In genomic region chr16:89860747-89861304, GRCh38 we compare ENCODE assay signal across 8 cellular contexts. TPM values are rescaled to one million over a fixed set of nuclear protein-coding genes. Genes with fewer than 3 reads are reported as not detected.
DNase-seq lines count a peak whose midpoint lies in the region; ATAC-seq, FAIRE-seq and TF ChIP-seq lines count a peak whose summit lies in the region.

No MANE protein-coding gene starts in this region.

- H3K4me3 ChIP-seq in CD4-positive, CD25-positive, alpha-beta regulatory T cell (ENCODE audit: low read depth, low read length): no peak overlapping the region
- H3K4me3 ChIP-seq in RWPE2 (ENCODE audit: severe bottlenecking) (no peak overlapping the region), vagina (no peak overlapping the region)

- H3K4me1 ChIP-seq in CD4-positive, CD25-positive, alpha-beta regulatory T cell (ENCODE audit: control insufficient read depth, insufficient read depth, low read length, poor library complexity, severe bottlenecking): peaks cover 23% of the 10 kb centered on the region
- H3K4me1 ChIP-seq in RWPE2 (ENCODE audit: insufficient read depth, poor library complexity, severe bottlenecking) (peaks cover 16% of the 10 kb centered on the region), vagina (peaks cover 6% of the 10 kb centered on the region)

- H3K36me3 Mint-ChIP-seq in CD4-positive, CD25-positive, alpha-beta regulatory T cell: no peaks in the 10 kb centered on the region
- peaks cover 6% of the 10 kb centered on the region for H3K36me3 Mint-ChIP-seq in activated T-helper 2 cell treated with anti-CD3 and anti-CD28 coated beads, Interferon-gamma antibody, Interleukin-2, Interleukin-4, amounts not matched to agents 10 μg/mL and 5 μg/mL and 100 μg/mL, durations not matched to agents 14 hours and 24 hours and 36 hours (ENCODE audit: low read depth)

- no peaks in the 10 kb centered on the region for H3K36me3 ChIP-seq in CD4-positive, CD25-positive, alpha-beta regulatory T cell (ENCODE audit: control insufficient read depth, insufficient read depth, low read length)
- H3K36me3 ChIP-seq in RWPE2 (ENCODE audit: low read depth) (no peaks in the 10 kb centered on the region), vagina (no peaks in the 10 kb centered on the region)

- H3K27me3 Mint-ChIP-seq in CD4-positive, CD25-positive, alpha-beta regulatory T cell: peaks cover 5% of the 10 kb centered on the region
- no peaks in the 10 kb centered on the region for H3K27me3 Mint-ChIP-seq in activated T-helper 2 cell treated with anti-CD3 and anti-CD28 coated beads, Interferon-gamma antibody, Interleukin-2, Interleukin-4, amounts not matched to agents 10 μg/mL and 5 μg/mL and 100 μg/mL, durations not matched to agents 14 hours and 24 hours and 36 hours (ENCODE audit: low read depth)

- peak overlapping the region; percentile 61 to 75 (median 73) for H3K27ac Mint-ChIP-seq in CD4-positive, CD25-positive, alpha-beta regulatory T cell
- H3K27ac Mint-ChIP-seq in activated T-helper 2 cell treated with anti-CD3 and anti-CD28 coated beads, Interferon-gamma antibody, Interleukin-2, Interleukin-4, amounts not matched to agents 10 μg/mL and 5 μg/mL and 100 μg/mL, durations not matched to agents 14 hours and 24 hours and 36 hours: no peak overlapping the region

- peak; percentile 65 to 72 (median 65) for DNase-seq in CD4-positive, CD25-positive, alpha-beta regulatory T cell
- peak; percentile 84 for DNase-seq in HEK293T (ENCODE audit: extremely low spot score)
- DNase-seq in RWPE2 (ENCODE audit: low spot score): peak; percentile 81
- DNase-seq in activated T-helper 2 cell treated with anti-CD3 and anti-CD28 coated beads, Interferon-gamma antibody, Interleukin-2, Interleukin-4, amounts not matched to agents 10 μg/mL and 5 μg/mL and 100 μg/mL, durations not matched to agents 14 hours and 24 hours and 36 hours (ENCODE audit: low spot score): peak; percentile 75
- peak; percentile 80 to 90 for DNase-seq in frontal cortex (ENCODE audit: low spot score in 2 of 2)
- DNase-seq in posterior vena cava (ENCODE audit: low spot score): peak; percentile 88
- DNase-seq in vagina (ENCODE audit: extremely low spot score in 2 of 2): no peak

- H3K27ac ChIP-seq in CD4-positive, CD25-positive, alpha-beta regulatory T cell (ENCODE audit: insufficient read depth, low read length, poor library complexity, severe bottlenecking): no peak overlapping the region
- H3K27ac ChIP-seq in RWPE2 (ENCODE audit: poor library complexity, severe bottlenecking) (no peak overlapping the region), vagina (no peak overlapping the region)

- intact Hi-C loops in activated T-helper 2 cell treated with anti-CD3 and anti-CD28 coated beads, Interferon-gamma antibody, Interleukin-2, Interleukin-4, amounts not matched to agents 10 μg/mL and 5 μg/mL and 100 μg/mL, durations not matched to agents 14 hours and 24 hours and 36 hours (cut with micrococcal nuclease): loop anchor here (1.0 to 5.0 kb wide), 3 partner anchors 44 to 155 kb away; partner anchors contain the start of genes FANCA, VPS9D1 and ZNF276
- intact Hi-C loops in posterior vena cava (cut with DNase I) (no loop called here), vagina (cut with DNase I) (loop anchor here (10.0 kb wide), 1 partner anchor 156 kb away; the partner anchor contains the start of gene SPATA2L)

- no peak for FAIRE-seq in frontal cortex (lab: Jason Lieb, UNC)

- CTCF ChIA-PET in HEK293T (lab: Yijun Ruan, JAX): interaction anchor here (0.6 to 2.0 kb wide), 12 partner anchors 9 to 161 kb away, joined by 3 to 7 read pairs (median 4); partner anchors contain the start of gene SPATA2L

- TF ChIP-seq POLR2A in vagina (IDR thresholded peaks at IDR 0.05): no peak

- no peaks in the 10 kb centered on the region for H3K9me3 ChIP-seq in CD4-positive, CD25-positive, alpha-beta regulatory T cell (ENCODE audit: control insufficient read depth in 2 of 2, low read length in 2 of 2)
- H3K9me3 ChIP-seq in RWPE2 (ENCODE audit: severe bottlenecking) (no peaks in the 10 kb centered on the region), vagina (no peaks in the 10 kb centered on the region)

- POLR2A ChIA-PET in HEK293T (lab: Yijun Ruan, JAX): interaction anchor here (1.1 to 4.4 kb wide), 4 partner anchors 11 to 45 kb away, joined by 3 to 30 read pairs (median 5); partner anchors contain the start of genes FANCA and TCF25

- H3K9me3 Mint-ChIP-seq in CD4-positive, CD25-positive, alpha-beta regulatory T cell: no peaks in the 10 kb centered on the region
- no peaks in the 10 kb centered on the region for H3K9me3 Mint-ChIP-seq in activated T-helper 2 cell treated with anti-CD3 and anti-CD28 coated beads, Interferon-gamma antibody, Interleukin-2, Interleukin-4, amounts not matched to agents 10 μg/mL and 5 μg/mL and 100 μg/mL, durations not matched to agents 14 hours and 24 hours and 36 hours

- H3K27me3 ChIP-seq in CD4-positive, CD25-positive, alpha-beta regulatory T cell (ENCODE audit: control insufficient read depth, insufficient read depth, low read length): no peaks in the 10 kb centered on the region
- H3K27me3 ChIP-seq in RWPE2 (ENCODE audit: insufficient read depth, poor library complexity, severe bottlenecking) (no peaks in the 10 kb centered on the region), vagina (no peaks in the 10 kb centered on the region)

- H3K4me1 Mint-ChIP-seq in CD4-positive, CD25-positive, alpha-beta regulatory T cell: peaks cover 15 to 33% (median 25%) of the 10 kb centered on the region in 4 donors
- peaks cover 29% of the 10 kb centered on the region for H3K4me1 Mint-ChIP-seq in activated T-helper 2 cell treated with anti-CD3 and anti-CD28 coated beads, Interferon-gamma antibody, Interleukin-2, Interleukin-4, amounts not matched to agents 10 μg/mL and 5 μg/mL and 100 μg/mL, durations not matched to agents 14 hours and 24 hours and 36 hours (ENCODE audit: low read depth)

- TF ChIP-seq CTCF in RWPE2 (IDR thresholded peaks at IDR 0.05; ENCODE audit: poor library complexity, severe bottlenecking) (peak; percentile 98), vagina (IDR thresholded peaks at IDR 0.05) (peak; percentile 84 to 91 (median 86))

- H3K4me3 Mint-ChIP-seq in CD4-positive, CD25-positive, alpha-beta regulatory T cell: no peak overlapping the region
- no peak overlapping the region for H3K4me3 Mint-ChIP-seq in activated T-helper 2 cell treated with anti-CD3 and anti-CD28 coated beads, Interferon-gamma antibody, Interleukin-2, Interleukin-4, amounts not matched to agents 10 μg/mL and 5 μg/mL and 100 μg/mL, durations not matched to agents 14 hours and 24 hours and 36 hours (ENCODE audit: low read depth)

- ATAC-seq in CD4-positive, CD25-positive, alpha-beta regulatory T cell (ENCODE audit: low read depth in 2 of 2): peak; percentile 80 to 82
- ATAC-seq in RWPE2 (ENCODE audit: low read depth) (peak; percentile 77), GM18520 (IDR thresholded peaks at IDR 0.05; ENCODE audit: unreplicated experiment) (no peak)

TF ChIP-seq in HEK293T, 16 proteins besides CTCF, POLR2A, EP300 and RAD21:
- TF ChIP-seq TARDBP (IDR thresholded peaks at IDR 0.05): no peak
- no peak for TF ChIP-seq CTBP1 (IDR thresholded peaks at IDR 0.05; ENCODE audit: borderline replicate concordance)
- TF ChIP-seq PKNOX1 (IDR thresholded peaks at IDR 0.05): no peak
- TF ChIP-seq FOXM1 (IDR thresholded peaks at IDR 0.05; ENCODE audit: borderline replicate concordance): no peak
- no peak for TF ChIP-seq ARNT (IDR thresholded peaks at IDR 0.05)
- TF ChIP-seq L3MBTL2 (conservative IDR thresholded peaks at IDR 0.05): no peak
- TF ChIP-seq FOXA1 (IDR thresholded peaks at IDR 0.05): no peak
- TF ChIP-seq HDGF (IDR thresholded peaks at IDR 0.05; ENCODE audit: borderline replicate concordance): no peak
- TF ChIP-seq BHLHE40 (IDR thresholded peaks at IDR 0.05; ENCODE audit: borderline replicate concordance): no peak

RNA-seq across cellular contexts. Expression of gene TCF25, which starts 12.6 kb away (rescaled TPM):
- total RNA-seq in CD4-positive, CD25-positive, alpha-beta regulatory T cell: 431 TPM
- 10 to 100 TPM; 75.2 to 99.3 (median 78.3) TPM for polyA plus RNA-seq in CD4-positive, CD25-positive, alpha-beta regulatory T cell
- total RNA-seq in activated T-helper 2 cell treated with anti-CD3 and anti-CD28 coated beads, Interferon-gamma antibody, Interleukin-2, Interleukin-4, amounts not matched to agents 10 μg/mL and 5 μg/mL and 100 μg/mL, durations not matched to agents 14 hours and 24 hours and 36 hours: 211 and 213 TPM in 2 replicates
- 177 TPM for total RNA-seq in frontal cortex
- 100 to 1,000 TPM; 127 to 158 TPM for total RNA-seq in posterior vena cava
- 132 TPM for total RNA-seq in vagina

RNA-seq across cellular contexts. Expression of gene SPIRE2, which starts 32.6 kb away (rescaled TPM):
- 0.35 TPM for total RNA-seq in CD4-positive, CD25-positive, alpha-beta regulatory T cell
- polyA plus RNA-seq in CD4-positive, CD25-positive, alpha-beta regulatory T cell: not detected
- total RNA-seq in activated T-helper 2 cell treated with anti-CD3 and anti-CD28 coated beads, Interferon-gamma antibody, Interleukin-2, Interleukin-4, amounts not matched to agents 10 μg/mL and 5 μg/mL and 100 μg/mL, durations not matched to agents 14 hours and 24 hours and 36 hours: 1.9 and 2.7 TPM in 2 replicates
- total RNA-seq in frontal cortex (14.7 TPM), posterior vena cava (1 to 10 TPM in 1 of 2 donors, under 1 TPM in 1; 0.33 to 1.0 TPM), vagina (2.2 TPM)

RNA-seq across cellular contexts. Expression of gene FANCA, which starts 44.4 kb away (rescaled TPM):
- 25.4 TPM for total RNA-seq in CD4-positive, CD25-positive, alpha-beta regulatory T cell
- 10 to 100 TPM in 3 of 4 donors, 1 to 10 TPM in 1; 8.9 to 14.7 (median 12.9) TPM for polyA plus RNA-seq in CD4-positive, CD25-positive, alpha-beta regulatory T cell
- 198 and 211 TPM in 2 replicates for total RNA-seq in activated T-helper 2 cell treated with anti-CD3 and anti-CD28 coated beads, Interferon-gamma antibody, Interleukin-2, Interleukin-4, amounts not matched to agents 10 μg/mL and 5 μg/mL and 100 μg/mL, durations not matched to agents 14 hours and 24 hours and 36 hours
- total RNA-seq in frontal cortex: 8.2 TPM
- total RNA-seq in posterior vena cava: 1 to 10 TPM; 3.0 to 5.0 TPM
- 12.0 TPM for total RNA-seq in vagina

RNA-seq across cellular contexts. Expression of gene MC1R, which starts 57.8 kb away (rescaled TPM):
- total RNA-seq in CD4-positive, CD25-positive, alpha-beta regulatory T cell: 14.9 TPM
- under 1 TPM in 3 of 4 donors, not detected in 1; 0.08 to 0.38 (median 0.18) TPM for polyA plus RNA-seq in CD4-positive, CD25-positive, alpha-beta regulatory T cell
- 5.8 and 6.2 TPM in 2 replicates for total RNA-seq in activated T-helper 2 cell treated with anti-CD3 and anti-CD28 coated beads, Interferon-gamma antibody, Interleukin-2, Interleukin-4, amounts not matched to agents 10 μg/mL and 5 μg/mL and 100 μg/mL, durations not matched to agents 14 hours and 24 hours and 36 hours
- 3.3 TPM for total RNA-seq in frontal cortex
- total RNA-seq in posterior vena cava: 1 to 10 TPM; 2.7 to 5.4 TPM
- total RNA-seq in vagina: 4.4 TPM

Comparison
In these comparisons a context has a peak if more than half of its experiments do, and no peak if none do; other contexts are left out.
1. DNase-seq: peak in CD4-positive, CD25-positive, alpha-beta regulatory T cell (3 of 3), HEK293T (single experiment), RWPE2 (single experiment), activated T-helper 2 cell treated with anti-CD3 and anti-CD28 coated beads, Interferon-gamma antibody, Interleukin-2, Interleukin-4, amounts not matched to agents 10 μg/mL and 5 μg/mL and 100 μg/mL, durations not matched to agents 14 hours and 24 hours and 36 hours (single experiment), frontal cortex (2 of 2) and posterior vena cava (single experiment); none in vagina (0 of 2).
2. intact Hi-C loops: an anchor here in activated T-helper 2 cell treated with anti-CD3 and anti-CD28 coated beads, Interferon-gamma antibody, Interleukin-2, Interleukin-4, amounts not matched to agents 10 μg/mL and 5 μg/mL and 100 μg/mL, durations not matched to agents 14 hours and 24 hours and 36 hours (1.0 to 5.0 kb wide) and vagina (10.0 kb wide); none called in posterior vena cava.